In the genomic region with DNA sequence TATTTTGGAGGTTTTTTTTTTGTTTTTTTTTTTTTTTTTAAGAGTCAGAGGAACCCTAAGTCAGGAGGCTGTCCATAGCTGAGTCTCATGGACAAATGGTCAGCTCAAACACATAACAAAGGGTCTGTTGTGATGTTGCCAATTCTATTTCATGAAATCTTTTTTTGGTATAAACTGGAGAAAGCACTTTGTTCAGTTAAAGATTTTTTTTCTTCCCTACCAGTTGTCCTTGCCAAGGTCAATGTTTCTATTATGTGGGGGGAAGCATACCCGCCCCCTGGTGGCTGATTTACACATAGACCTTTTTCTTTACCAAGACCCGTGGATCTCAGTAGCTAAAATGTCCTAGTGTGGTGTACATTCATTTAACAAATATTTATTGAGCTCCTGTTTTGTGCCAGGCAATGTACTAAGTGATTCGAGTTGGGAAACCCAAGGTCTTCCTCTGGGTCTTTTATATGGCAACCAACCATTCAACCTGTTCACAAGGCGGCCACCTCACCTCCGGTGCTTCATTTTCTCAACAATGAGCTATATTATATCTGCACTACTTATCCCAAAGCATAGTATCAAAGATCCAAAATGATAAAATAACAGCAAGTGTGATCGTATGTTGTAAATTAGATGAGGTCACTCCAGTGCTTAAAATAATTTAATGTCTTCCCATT, we compare ENCODE assay signal across 8 cellular contexts.
A peak's percentile ranks its signal among the peaks of the same experiment; 100 is the strongest.
DNase-seq lines count a peak whose midpoint lies in the region; TF ChIP-seq lines count a peak whose summit lies in the region.

No MANE protein-coding gene starts in this region.

- DNase-seq in HS-5 (ENCODE audit: low read depth) = peak; percentile 30
- peak; percentile 27 to 73 for DNase-seq in SJCRH30
- DNase-seq in erythroblast (lab: John Stamatoyannopoulos, UW) = peak; percentile 18 to 56
- DNase-seq in GF-D8 (lab: John Stamatoyannopoulos, UW) = no peak
- DNase-seq in NCI-H774 (lab: John Stamatoyannopoulos, UW) = no peak

- H3K9me3 ChIP-seq in SJCRH30 (replicated peaks) (no peaks in the 10 kb centered on the region), neural cell (ENCODE audit: low read length) (no peaks in the 10 kb centered on the region)

- TF ChIP-seq EP300 in neural cell (conservative IDR thresholded peaks at IDR 0.05; ENCODE audit: poor library complexity, severe bottlenecking) = no peak

- TF ChIP-seq CTCF in C4-2B (conservative IDR thresholded peaks at IDR 0.05) = peak; percentile 55
- peak; percentile 70 for TF ChIP-seq CTCF in GM12873 (IDR thresholded peaks at IDR 0.05; ENCODE audit: insufficient read depth, low read depth, low read length, missing control alignments)
- TF ChIP-seq CTCF in neural cell (IDR thresholded peaks at IDR 0.05; ENCODE audit: poor library complexity, severe bottlenecking) = no peak

- H2AFZ ChIP-seq in neural cell (ENCODE audit: low read depth, low read length) = no peak overlapping the region

- H3K4me1 ChIP-seq in SJCRH30 = no peaks in the 10 kb centered on the region

- no peaks in the 10 kb centered on the region for H3K36me3 ChIP-seq in SJCRH30
- H3K36me3 ChIP-seq in neural cell (ENCODE audit: insufficient read depth, low read length) = no peaks in the 10 kb centered on the region

- no peaks in the 10 kb centered on the region for H4K20me1 ChIP-seq in neural cell (ENCODE audit: insufficient read depth)

- no peak overlapping the region for H3K4me2 ChIP-seq in neural cell (ENCODE audit: low read length)

- no peak overlapping the region for H3K9ac ChIP-seq in neural cell (ENCODE audit: low read length)

- H3K27me3 ChIP-seq in SJCRH30 (no peaks in the 10 kb centered on the region), neural cell (ENCODE audit: insufficient read depth, low read depth, low read length) (no peaks in the 10 kb centered on the region)

- no peaks in the 10 kb centered on the region for H3F3A ChIP-seq in neural cell (ENCODE audit: insufficient read depth, low read length, poor library complexity, severe bottlenecking)

- H3K79me2 ChIP-seq in neural cell (replicated peaks; ENCODE audit: insufficient read depth, low read length) = no peaks in the 10 kb centered on the region

- TF ChIP-seq RAD21 in neural cell (conservative IDR thresholded peaks at IDR 0.05) = no peak

- H3K4me3 ChIP-seq in SJCRH30 = no peak overlapping the region
- no peak overlapping the region for H3K4me3 ChIP-seq in neural cell (ENCODE audit: low read length)

- no peaks in the 10 kb centered on the region for H3K9me2 ChIP-seq in neural cell (ENCODE audit: insufficient read depth, low read length)

- H3K27ac ChIP-seq in C4-2B = no peak overlapping the region
- H3K27ac ChIP-seq in SJCRH30 = no peak overlapping the region
- H3K27ac ChIP-seq in neural cell (ENCODE audit: low read length) = no peak overlapping the region

- TF ChIP-seq POLR2A in erythroblast (IDR thresholded peaks at IDR 0.05; ENCODE audit: low read length) = no peak

TF ChIP-seq in neural cell, 6 proteins besides CTCF, POLR2A, EP300 and RAD21:
- TF ChIP-seq MXI1 (conservative IDR thresholded peaks at IDR 0.05; ENCODE audit: poor library complexity, severe bottlenecking) (no peak), SMC3 (conservative IDR thresholded peaks at IDR 0.05; ENCODE audit: poor library complexity) (peak; percentile 29), EZH2 (IDR thresholded peaks at IDR 0.05; ENCODE audit: borderline replicate concordance, insufficient read depth, low read length, poor library complexity, severe bottlenecking) (no peak)

Comparison
In these comparisons a context has a peak if more than half of its experiments do, and no peak if none do; other contexts are left out.
1. DNase-seq: peak in HS-5 (single experiment), SJCRH30 (2 of 2) and erythroblast (2 of 2); none in GF-D8 (single experiment) and NCI-H774 (single experiment).